ENCODE assay signal across 1 cellular context in the genomic region with DNA sequence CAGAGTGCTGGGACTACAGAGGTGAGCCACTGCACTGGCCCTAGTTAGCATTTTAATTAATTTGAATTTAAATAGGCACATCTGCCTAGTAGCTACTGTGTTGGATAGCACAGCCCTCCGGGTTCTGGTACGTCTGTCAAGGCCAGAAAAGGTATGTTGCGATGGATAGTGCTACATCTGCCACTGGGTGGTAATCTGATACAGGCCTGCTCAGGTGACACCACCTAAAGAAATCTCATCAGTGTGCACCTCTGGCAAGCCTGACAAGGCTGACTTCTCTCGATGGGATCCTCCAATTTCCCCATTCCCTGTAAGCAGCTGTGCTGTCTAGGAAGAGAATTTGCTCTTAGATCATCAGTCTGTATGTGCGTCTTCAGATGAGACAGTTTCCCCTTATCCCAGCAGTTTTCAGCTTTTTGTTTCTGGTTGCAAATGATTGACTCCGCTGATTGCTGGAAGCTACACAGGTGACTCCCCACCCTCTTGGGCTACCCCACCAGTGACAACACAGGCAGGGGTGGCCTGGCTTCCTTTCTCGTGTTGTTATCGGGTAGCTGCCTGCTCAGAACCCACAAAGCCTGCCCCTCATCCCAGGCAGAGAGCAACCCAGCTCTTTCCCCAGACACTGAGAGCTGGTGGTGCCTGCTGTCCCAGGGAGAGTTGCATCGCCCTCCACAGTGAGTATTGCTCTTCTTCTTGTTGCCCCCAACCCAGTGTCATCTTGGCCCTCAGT.
TF ChIP-seq lines count a peak whose summit lies in the region.

A gene with protein sequence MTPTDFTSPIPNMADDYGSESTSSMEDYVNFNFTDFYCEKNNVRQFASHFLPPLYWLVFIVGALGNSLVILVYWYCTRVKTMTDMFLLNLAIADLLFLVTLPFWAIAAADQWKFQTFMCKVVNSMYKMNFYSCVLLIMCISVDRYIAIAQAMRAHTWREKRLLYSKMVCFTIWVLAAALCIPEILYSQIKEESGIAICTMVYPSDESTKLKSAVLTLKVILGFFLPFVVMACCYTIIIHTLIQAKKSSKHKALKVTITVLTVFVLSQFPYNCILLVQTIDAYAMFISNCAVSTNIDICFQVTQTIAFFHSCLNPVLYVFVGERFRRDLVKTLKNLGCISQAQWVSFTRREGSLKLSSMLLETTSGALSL (plus strand): TSS at position 565 of the 733 bp plus-strand sequence. CDS start 8,391 bp downstream, outside the sequence.

TF ChIP-seq in K562, 482 proteins besides CTCF, POLR2A, EP300 and RAD21:
- no peak for TF ChIP-seq CREM (IDR thresholded peaks at IDR 0.05; ENCODE audit: low read depth)
- TF ChIP-seq, protein P1, sequence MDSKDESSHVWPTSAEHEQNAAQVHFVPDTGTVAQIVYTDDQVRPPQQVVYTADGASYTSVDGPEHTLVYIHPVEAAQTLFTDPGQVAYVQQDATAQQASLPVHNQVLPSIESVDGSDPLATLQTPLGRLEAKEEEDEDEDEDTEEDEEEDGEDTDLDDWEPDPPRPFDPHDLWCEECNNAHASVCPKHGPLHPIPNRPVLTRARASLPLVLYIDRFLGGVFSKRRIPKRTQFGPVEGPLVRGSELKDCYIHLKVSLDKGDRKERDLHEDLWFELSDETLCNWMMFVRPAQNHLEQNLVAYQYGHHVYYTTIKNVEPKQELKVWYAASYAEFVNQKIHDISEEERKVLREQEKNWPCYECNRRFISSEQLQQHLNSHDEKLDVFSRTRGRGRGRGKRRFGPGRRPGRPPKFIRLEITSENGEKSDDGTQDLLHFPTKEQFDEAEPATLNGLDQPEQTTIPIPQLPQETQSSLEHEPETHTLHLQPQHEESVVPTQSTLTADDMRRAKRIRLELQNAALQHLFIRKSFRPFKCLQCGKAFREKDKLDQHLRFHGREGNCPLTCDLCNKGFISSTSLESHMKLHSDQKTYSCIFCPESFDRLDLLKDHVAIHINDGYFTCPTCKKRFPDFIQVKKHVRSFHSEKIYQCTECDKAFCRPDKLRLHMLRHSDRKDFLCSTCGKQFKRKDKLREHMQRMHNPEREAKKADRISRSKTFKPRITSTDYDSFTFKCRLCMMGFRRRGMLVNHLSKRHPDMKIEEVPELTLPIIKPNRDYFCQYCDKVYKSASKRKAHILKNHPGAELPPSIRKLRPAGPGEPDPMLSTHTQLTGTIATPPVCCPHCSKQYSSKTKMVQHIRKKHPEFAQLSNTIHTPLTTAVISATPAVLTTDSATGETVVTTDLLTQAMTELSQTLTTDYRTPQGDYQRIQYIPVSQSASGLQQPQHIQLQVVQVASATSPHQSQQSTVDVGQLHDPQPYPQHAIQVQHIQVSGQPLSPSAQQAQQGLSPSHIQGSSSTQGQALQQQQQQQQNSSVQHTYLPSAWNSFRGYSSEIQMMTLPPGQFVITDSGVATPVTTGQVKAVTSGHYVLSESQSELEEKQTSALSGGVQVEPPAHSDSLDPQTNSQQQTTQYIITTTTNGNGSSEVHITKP (IDR thresholded peaks at IDR 0.05; ENCODE audit: partially characterized antibody): peak; percentile 18
